ENCODE assay signal across 15 cellular contexts in the genomic region with DNA sequence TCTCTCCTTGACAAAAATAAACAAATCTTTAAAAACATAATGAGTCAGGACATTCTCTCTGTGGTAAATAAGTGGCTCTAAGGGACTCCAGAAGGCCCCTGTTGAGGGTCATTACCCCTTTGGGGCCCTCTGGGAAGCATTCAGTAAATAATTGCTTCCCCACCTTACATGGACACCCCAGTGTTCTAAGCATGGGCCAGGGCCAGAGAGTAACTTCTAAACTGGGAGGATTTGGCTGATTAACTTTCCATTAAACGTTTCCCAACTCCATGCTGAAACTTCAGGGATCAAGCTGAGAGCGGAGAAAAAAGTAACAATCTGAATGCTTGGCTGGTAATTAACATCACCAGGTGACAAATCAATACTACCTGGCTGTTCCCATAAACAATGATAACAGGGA.
A peak's percentile ranks its signal among the peaks of the same experiment; 100 is the strongest.
DNase-seq lines count a peak whose midpoint lies in the region; ATAC-seq and TF ChIP-seq lines count a peak whose summit lies in the region.
"Had no signal": no experiment of that assay in that cellular context is flagged by ENCODE, and none has a peak within 500 bp of the region (broad histone marks: within the 10 kb centered on the region; RNA-seq: fewer than 3 reads in every experiment).

No MANE protein-coding gene starts in this region.

- H3K23ac ChIP-seq in mesendoderm (ENCODE audit: low read length) = no peak overlapping the region

- H3K4me1 Mint-ChIP-seq in GM23338 (peaks cover 8% of the 10 kb centered on the region), WTC11 (peaks cover 29% of the 10 kb centered on the region), progenitor cell of endocrine pancreas (ENCODE audit: low read depth) (peaks cover 28% of the 10 kb centered on the region), natural killer cell (no peaks in the 10 kb centered on the region)
- H3K4me1 Mint-ChIP-seq: CD14-positive monocyte; CD4-positive, alpha-beta memory T cell had no signal

- H3K27ac ChIP-seq in GM23338 (ENCODE audit: low read depth) (no peak overlapping the region), mesendoderm (ENCODE audit: low read depth, low read length) (no peak overlapping the region)
- H3K27ac ChIP-seq: BLaER1 had no signal

- no peak overlapping the region for H3K56ac ChIP-seq in mesendoderm (ENCODE audit: low read length)

- H3K4me3 Mint-ChIP-seq in GM23338 (no peak overlapping the region), WTC11 (no peak overlapping the region), progenitor cell of endocrine pancreas (ENCODE audit: low read depth) (no peak overlapping the region), natural killer cell (no peak overlapping the region)
- H3K4me3 Mint-ChIP-seq: CD14-positive monocyte; CD4-positive, alpha-beta memory T cell had no signal

- no peak for DNase-seq in GM23338 (ENCODE audit: low spot score)
- no peak for DNase-seq in WTC11 (ENCODE audit: low spot score)
- peak; percentile 61 for DNase-seq in mesendoderm
- no peak for DNase-seq in progenitor cell of endocrine pancreas (ENCODE audit: low spot score, unreplicated experiment)
- no peak for DNase-seq in natural killer cell
- no peak for DNase-seq in NCI-H1092 (lab: John Stamatoyannopoulos, UW)
- DNase-seq: 8988T; CD4-positive, alpha-beta memory T cell; DMS153; DMS79; GDM1; HCEC 1CT had no signal

- no peak overlapping the region for H3K27ac Mint-ChIP-seq in GM23338
- H3K27ac Mint-ChIP-seq in WTC11 = peak overlapping the region; percentile 57; the same call in 1 of the 2 replicates
- peak overlapping the region; percentile 82 for H3K27ac Mint-ChIP-seq in progenitor cell of endocrine pancreas
- H3K27ac Mint-ChIP-seq in natural killer cell = no peak overlapping the region
- H3K27ac Mint-ChIP-seq: CD14-positive monocyte; CD4-positive, alpha-beta memory T cell had no signal

- H3K27me3 Mint-ChIP-seq in GM23338 (ENCODE audit: insufficient read depth, low read depth, poor library complexity) (no peaks in the 10 kb centered on the region), WTC11 (ENCODE audit: low read depth) (peaks cover 6% of the 10 kb centered on the region; the same call in 1 of the 2 replicates), progenitor cell of endocrine pancreas (peaks cover 7% of the 10 kb centered on the region), natural killer cell (ENCODE audit: low read depth in 2 of 2) (no peaks in the 10 kb centered on the region)
- H3K27me3 Mint-ChIP-seq: CD4-positive, alpha-beta memory T cell had no signal

- H4K20me1 ChIP-seq in GM23338 (replicated peaks; ENCODE audit: insufficient read depth) = no peaks in the 10 kb centered on the region
- H4K20me1 ChIP-seq: BLaER1 had no signal

- no peaks in the 10 kb centered on the region for H3K27me3 ChIP-seq in GM23338 (ENCODE audit: insufficient read depth)
- H3K27me3 ChIP-seq in mesendoderm (ENCODE audit: insufficient read depth, low read length, poor library complexity) = no peaks in the 10 kb centered on the region
- H3K27me3 ChIP-seq: BLaER1 had no signal

- peaks cover 4% of the 10 kb centered on the region; the same call in 1 of the 3 replicates for H3K36me3 Mint-ChIP-seq in GM23338 (ENCODE audit: low read depth)
- H3K36me3 Mint-ChIP-seq in WTC11 = no peaks in the 10 kb centered on the region
- H3K36me3 Mint-ChIP-seq in progenitor cell of endocrine pancreas (ENCODE audit: insufficient read depth) = no peaks in the 10 kb centered on the region
- H3K36me3 Mint-ChIP-seq in natural killer cell = no peaks in the 10 kb centered on the region
- H3K36me3 Mint-ChIP-seq: CD14-positive monocyte; CD4-positive, alpha-beta memory T cell had no signal

- no peak overlapping the region for H2BK120ac ChIP-seq in mesendoderm (ENCODE audit: low read depth, low read length)

- no peaks in the 10 kb centered on the region for H3F3A ChIP-seq in GM23338 (replicated peaks; ENCODE audit: low read depth)

- no peak overlapping the region for H3K18ac ChIP-seq in mesendoderm (ENCODE audit: low read length)

- ATAC-seq in GM23338 (no peak), WTC11 (peak; percentile 64), natural killer cell (no peak)
- no peak for ATAC-seq in activated CD4-positive, CD25-positive, alpha-beta regulatory T cell treated with anti-CD3 and anti-CD28 coated beads, Interleukin-2, amount 50 U/mL, for 24 hours

- H3K9me2 ChIP-seq in GM23338 (ENCODE audit: insufficient read depth) = no peaks in the 10 kb centered on the region; the same call in 1 of the 2 replicates

- no peaks in the 10 kb centered on the region for H3K79me1 ChIP-seq in mesendoderm (ENCODE audit: low read length)

- no peak overlapping the region for H4K5ac ChIP-seq in mesendoderm (ENCODE audit: low read length)

- H3K4ac ChIP-seq in mesendoderm (ENCODE audit: low read depth, low read length) = no peak overlapping the region

- no peak overlapping the region for H2BK15ac ChIP-seq in mesendoderm (replicated peaks; ENCODE audit: low read depth)

- H4K8ac ChIP-seq in mesendoderm (ENCODE audit: low read depth, low read length) = no peak overlapping the region

- no CpG with 5 or more reads among the region's 2 CpGs for WGBS in mesendoderm (ENCODE audit: extremely low coverage, insufficient coverage, low lambda C conversion rate)

- peaks cover 79% of the 10 kb centered on the region for H3K9me3 Mint-ChIP-seq in GM23338
- H3K9me3 Mint-ChIP-seq in WTC11 = no peaks in the 10 kb centered on the region
- H3K9me3 Mint-ChIP-seq in progenitor cell of endocrine pancreas (ENCODE audit: low read depth) = no peaks in the 10 kb centered on the region
- H3K9me3 Mint-ChIP-seq in natural killer cell = peaks cover 9 to 12% of the 10 kb centered on the region in 2 donors

- POLR2A ChIA-PET in WTC11 (lab: Charles Lee) = no interaction called here

- TF ChIP-seq CTCF in GM23338 (conservative IDR thresholded peaks at IDR 0.05; ENCODE audit: low read depth in 2 of 2) = no peak
- no peak for TF ChIP-seq CTCF in WTC11 (IDR thresholded peaks at IDR 0.05)
- no peak for TF ChIP-seq CTCF in progenitor cell of endocrine pancreas (IDR thresholded peaks at IDR 0.05; ENCODE audit: unreplicated experiment)
- TF ChIP-seq CTCF in natural killer cell (IDR thresholded peaks at IDR 0.05) = no peak

- H3K36me3 ChIP-seq in GM23338 (ENCODE audit: insufficient read depth) (no peaks in the 10 kb centered on the region), mesendoderm (ENCODE audit: control insufficient read depth, insufficient read depth, low read length) (no peaks in the 10 kb centered on the region)
- H3K36me3 ChIP-seq: BLaER1 had no signal

- no peak overlapping the region for H3K4me3 ChIP-seq in GM23338
- H3K4me3 ChIP-seq in mesendoderm (ENCODE audit: low read length) = no peak overlapping the region
- H3K4me3 ChIP-seq: BLaER1 had no signal

- CTCF ChIA-PET in WTC11 (lab: Charles Lee) = no interaction called here

- H3K79me2 ChIP-seq in GM23338 (replicated peaks; ENCODE audit: insufficient read depth) (no peaks in the 10 kb centered on the region), mesendoderm (ENCODE audit: control insufficient read depth, insufficient read depth, low read length) (no peaks in the 10 kb centered on the region)

- peak overlapping the region; percentile 78; the same call in 1 of the 2 replicates for H2AFZ ChIP-seq in GM23338

- peaks cover 15% of the 10 kb centered on the region for H3K4me1 ChIP-seq in GM23338 (ENCODE audit: insufficient read depth)
- H3K4me1 ChIP-seq in mesendoderm (ENCODE audit: control insufficient read depth, low read depth, low read length) = peaks cover 4% of the 10 kb centered on the region
- H3K4me1 ChIP-seq: BLaER1 had no signal

- no peak overlapping the region for H2AK5ac ChIP-seq in mesendoderm (ENCODE audit: low read length)

- H3K4me2 ChIP-seq in GM23338 (peak overlapping the region; percentile 23; the same call in 1 of the 2 replicates), mesendoderm (ENCODE audit: low read length) (no peak overlapping the region)
- H3K4me2 ChIP-seq: BLaER1 had no signal

- H2BK5ac ChIP-seq in mesendoderm (ENCODE audit: low read length) = no peak overlapping the region

- H3K9ac ChIP-seq in mesendoderm (ENCODE audit: low read length) = no peak overlapping the region
- H3K9ac ChIP-seq: BLaER1 had no signal

- intact Hi-C loops in natural killer cell (cut with micrococcal nuclease) = no loop called here

TF ChIP-seq in WTC11, 78 proteins besides CTCF, POLR2A, EP300 and RAD21:
- TF ChIP-seq, protein P1, sequence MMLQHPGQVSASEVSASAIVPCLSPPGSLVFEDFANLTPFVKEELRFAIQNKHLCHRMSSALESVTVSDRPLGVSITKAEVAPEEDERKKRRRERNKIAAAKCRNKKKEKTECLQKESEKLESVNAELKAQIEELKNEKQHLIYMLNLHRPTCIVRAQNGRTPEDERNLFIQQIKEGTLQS (CRISPR knock-in tag; conservative IDR thresholded peaks at IDR 0.05) = no peak
- TF ChIP-seq NFYB (CRISPR knock-in tag; conservative IDR thresholded peaks at IDR 0.05; ENCODE audit: low read depth) = no peak

Comparison
In these comparisons a context has a peak if more than half of its experiments do, and no peak if none do; other contexts are left out.
1. H3K27ac Mint-ChIP-seq: peak in WTC11 (single experiment) and progenitor cell of endocrine pancreas (single experiment); none in GM23338 (single experiment) and natural killer cell (0 of 2).